8 cellular contexts compared by ENCODE assay signal in genomic region chr1:150578278-150579109, GRCh38. TPM values are rescaled to one million over a fixed set of nuclear protein-coding genes. Genes with fewer than 3 reads are reported as not detected.
DNase-seq lines count a peak whose midpoint lies in the region; ATAC-seq and TF ChIP-seq lines count a peak whose summit lies in the region.

No MANE protein-coding gene starts in this region.

- H3K27me3 ChIP-seq in HCT116 (ENCODE audit: insufficient read depth, low read length) (no peaks in the 10 kb centered on the region), uterus (no peaks in the 10 kb centered on the region)

- H3K27me3 Mint-ChIP-seq in CD14-positive monocyte (ENCODE audit: low read depth in 3 of 3) (peaks cover 0 to 11% (median 2%) of the 10 kb centered on the region in 3 donors), neural crest cell (ENCODE audit: low read depth) (peaks cover 11% of the 10 kb centered on the region)
- peaks cover 2% of the 10 kb centered on the region for H3K27me3 Mint-ChIP-seq in activated T-helper 1 cell treated with anti-CD3 and anti-CD28 coated beads, Interleukin-12 subunit alpha, Interleukin-12 subunit beta, Interleukin-2, Interleukin-4 antibody, amounts not matched to agents 30 ng/mL and 10 ng/mL and 1 ng/mL, durations not matched to agents 14 hours and 24 hours and 36 hours (ENCODE audit: insufficient read depth)

- BruUV-seq in HCT116 (replicated peaks; lab: Mats Ljungman, UMichigan), result TSS peak; percentile 45

- H3K27ac ChIP-seq in HCT116 (ENCODE audit: low read depth, low read length) (peak overlapping the region; percentile 92), uterus (peak overlapping the region; percentile 99)

- POLR2A ChIA-PET in HCT116 (lab: Charles Lee), result interaction anchor here (0.7 to 3.4 kb wide), 11 partner anchors 8 to 114 kb away, joined by 3 to 41 read pairs (median 17); partner anchors contain the start of gene ENSA

- H2AFZ ChIP-seq in HCT116 (ENCODE audit: low read depth, low read length, poor library complexity, severe bottlenecking), result no peak overlapping the region

- H3K9me3 Mint-ChIP-seq in CD14-positive monocyte (peaks cover 5 to 18% (median 12%) of the 10 kb centered on the region in 7 donors), neural crest cell (no peaks in the 10 kb centered on the region)
- no peaks in the 10 kb centered on the region for H3K9me3 Mint-ChIP-seq in activated T-helper 1 cell treated with anti-CD3 and anti-CD28 coated beads, Interleukin-12 subunit alpha, Interleukin-12 subunit beta, Interleukin-2, Interleukin-4 antibody, amounts not matched to agents 30 ng/mL and 10 ng/mL and 1 ng/mL, durations not matched to agents 14 hours and 24 hours and 36 hours

- peak overlapping the region; percentile 71 to 80 for H3K4me3 ChIP-seq in HCT116 (replicated peaks in 1 of 2; ENCODE audit: low read depth in 1 of 2, low read length in 2 of 2)
- peak overlapping the region; percentile 95 for H3K4me3 ChIP-seq in fibroblast of villous mesenchyme (ENCODE audit: low read depth, low read length)
- H3K4me3 ChIP-seq in uterus, result peak overlapping the region; percentile 61 to 99

- intact Hi-C loops in CD14-positive monocyte (cut with micrococcal nuclease) (loop anchor here (2.0 to 5.0 kb wide), 3 partner anchors 34 to 50 kb away; partner anchors contain the start of gene ENSA (in 1 of the 2)), HCT116 (cut with micrococcal nuclease) (loop anchor here (2.0 to 5.0 kb wide), 3 partner anchors 42 to 399 kb away; partner anchors contain the start of gene ENSA), uterus (cut with DNase I; ENCODE audit: low total_unique reads) (no loop called here)
- intact Hi-C loops in activated T-helper 1 cell treated with anti-CD3 and anti-CD28 coated beads, Interleukin-12 subunit alpha, Interleukin-12 subunit beta, Interleukin-2, Interleukin-4 antibody, amounts not matched to agents 30 ng/mL and 10 ng/mL and 1 ng/mL, durations not matched to agents 14 hours and 24 hours and 36 hours (cut with micrococcal nuclease), result loop anchor here (1.0 kb wide), 5 partner anchors 11 to 298 kb away; partner anchors contain the start of genes ARNT and ENSA

- RAD21 ChIA-PET in HCT116 (lab: Charles Lee; ENCODE audit: low non-redundant PET in 1 of 2, low total read pairs in 2 of 2, uncharacterized antibody in 2 of 2, unreplicated experiment in 2 of 2), result interaction anchor here in 1 of 2 experiments (0.6 kb wide), 1 partner anchor 114 kb away, joined by 4 read pairs; no protein-coding TSS in a partner anchor

- H3K79me2 ChIP-seq in HCT116 (ENCODE audit: insufficient read depth, low read length), result peaks cover 68% of the 10 kb centered on the region

- no peak for TF ChIP-seq CTCF in CD14-positive monocyte (IDR thresholded peaks at IDR 0.05)
- TF ChIP-seq CTCF in HCT116 (IDR thresholded peaks at IDR 0.05 in 2 of 3, conservative IDR thresholded peaks at IDR 0.05 in 1 of 3; ENCODE audit: borderline replicate concordance in 1 of 3, insufficient read depth in 1 of 3, low read depth in 2 of 3, low read length in 2 of 3), result no peak
- TF ChIP-seq CTCF in fibroblast of villous mesenchyme (IDR thresholded peaks at IDR 0.05; ENCODE audit: insufficient read depth, low read depth, low read length), result no peak
- TF ChIP-seq CTCF in neural crest cell (conservative IDR thresholded peaks at IDR 0.05), result no peak
- TF ChIP-seq CTCF in uterus (IDR thresholded peaks at IDR 0.05), result no peak

- peak overlapping the region; percentile 86 for H3K9ac ChIP-seq in HCT116 (ENCODE audit: low read length)

- H3K27ac Mint-ChIP-seq in CD14-positive monocyte (peak overlapping the region; percentile 97 to 99 (median 98)), neural crest cell (ENCODE audit: unreplicated experiment) (peak overlapping the region; percentile 99)
- peak overlapping the region; percentile 97 for H3K27ac Mint-ChIP-seq in activated T-helper 1 cell treated with anti-CD3 and anti-CD28 coated beads, Interleukin-12 subunit alpha, Interleukin-12 subunit beta, Interleukin-2, Interleukin-4 antibody, amounts not matched to agents 30 ng/mL and 10 ng/mL and 1 ng/mL, durations not matched to agents 14 hours and 24 hours and 36 hours

- CTCF ChIA-PET in HCT116 (lab: Charles Lee), result interaction anchor here (1.7 kb wide), 1 partner anchor 27 kb away, joined by 4 read pairs; no protein-coding TSS in a partner anchor

- H3K4me1 ChIP-seq in HCT116 (ENCODE audit: control insufficient read depth in 1 of 2, insufficient read depth in 2 of 2, low read length in 2 of 2) (peaks cover 26 to 52% of the 10 kb centered on the region in 2 experiments), uterus (peaks cover 7% of the 10 kb centered on the region in 2 donors)

- H3K4me1 Mint-ChIP-seq in CD14-positive monocyte, result peaks cover 51% of the 10 kb centered on the region
- peaks cover 35% of the 10 kb centered on the region for H3K4me1 Mint-ChIP-seq in activated T-helper 1 cell treated with anti-CD3 and anti-CD28 coated beads, Interleukin-12 subunit alpha, Interleukin-12 subunit beta, Interleukin-2, Interleukin-4 antibody, amounts not matched to agents 30 ng/mL and 10 ng/mL and 1 ng/mL, durations not matched to agents 14 hours and 24 hours and 36 hours (ENCODE audit: low read depth)
- peaks cover 53% of the 10 kb centered on the region for H3K4me1 Mint-ChIP-seq in neural crest cell

- peak; percentile 5 for ATAC-seq in HCT116
- no peak for ATAC-seq in HG03108 (IDR thresholded peaks at IDR 0.05; ENCODE audit: unreplicated experiment)

- H3K4me3 Mint-ChIP-seq in CD14-positive monocyte (peak overlapping the region; percentile 96 to 99), neural crest cell (peak overlapping the region; percentile 98)
- H3K4me3 Mint-ChIP-seq in activated T-helper 1 cell treated with anti-CD3 and anti-CD28 coated beads, Interleukin-12 subunit alpha, Interleukin-12 subunit beta, Interleukin-2, Interleukin-4 antibody, amounts not matched to agents 30 ng/mL and 10 ng/mL and 1 ng/mL, durations not matched to agents 14 hours and 24 hours and 36 hours, result peak overlapping the region; percentile 95

- H3K36me3 ChIP-seq in HCT116 (ENCODE audit: control insufficient read depth in 1 of 2, insufficient read depth in 2 of 2, low read length in 2 of 2) (peaks cover 35 to 50% of the 10 kb centered on the region in 2 experiments), uterus (no peaks in the 10 kb centered on the region)

- peak; percentile 75 for DNase-seq in CD14-positive monocyte (ENCODE audit: low spot score)
- no peak for DNase-seq in HCT116 (ENCODE audit: low read depth, low spot score)
- peak; percentile 58 to 83 for DNase-seq in NCI-H526 (lab: John Stamatoyannopoulos, UW)
- DNase-seq in activated T-helper 1 cell treated with anti-CD3 and anti-CD28 coated beads, Interleukin-12 subunit alpha, Interleukin-12 subunit beta, Interleukin-2, Interleukin-4 antibody, amounts not matched to agents 30 ng/mL and 10 ng/mL and 1 ng/mL, durations not matched to agents 14 hours and 24 hours and 36 hours (ENCODE audit: low spot score), result peak; percentile 52
- peak; percentile 88 for DNase-seq in fibroblast of villous mesenchyme (ENCODE audit: low read depth)
- DNase-seq in neural crest cell (ENCODE audit: low read depth, low spot score), result no peak
- peak; percentile 66 to 82 for DNase-seq in uterus

- H4K20me1 ChIP-seq in HCT116 (ENCODE audit: insufficient read depth), result peaks cover 48% of the 10 kb centered on the region

- peak overlapping the region; percentile 86 for H3K4me2 ChIP-seq in HCT116 (ENCODE audit: low read length)

- H3K36me3 Mint-ChIP-seq in CD14-positive monocyte, result peaks cover 49 to 57% of the 10 kb centered on the region in 2 donors
- H3K36me3 Mint-ChIP-seq in activated T-helper 1 cell treated with anti-CD3 and anti-CD28 coated beads, Interleukin-12 subunit alpha, Interleukin-12 subunit beta, Interleukin-2, Interleukin-4 antibody, amounts not matched to agents 30 ng/mL and 10 ng/mL and 1 ng/mL, durations not matched to agents 14 hours and 24 hours and 36 hours (ENCODE audit: low read depth), result peaks cover 55% of the 10 kb centered on the region
- H3K36me3 Mint-ChIP-seq in neural crest cell (ENCODE audit: low read depth), result peaks cover 40% of the 10 kb centered on the region

- H3K9me2 ChIP-seq in HCT116 (ENCODE audit: insufficient read depth), result no peaks in the 10 kb centered on the region

- TF ChIP-seq POLR2A in HCT116 (IDR thresholded peaks at IDR 0.05; ENCODE audit: borderline replicate concordance, extremely low read depth, insufficient read depth, insufficient read length) (no peak), uterus (IDR thresholded peaks at IDR 0.05) (peak; percentile 39 to 73)

- no peak for TF ChIP-seq RAD21 in HCT116 (IDR thresholded peaks at IDR 0.05; ENCODE audit: low read depth)

- H3K9me3 ChIP-seq in HCT116 (ENCODE audit: control insufficient read depth in 1 of 2, insufficient read depth in 1 of 2, low read depth in 1 of 2, low read length in 2 of 2), result no peaks in the 10 kb centered on the region
- H3K9me3 ChIP-seq in uterus, result no peaks in the 10 kb centered on the region

RNA-seq across cellular contexts. Expression of gene MCL1, which starts 0.9 kb away (rescaled TPM):
- polyA plus RNA-seq in CD14-positive monocyte, result 100 to 1,000 TPM; 287 to 301 TPM
- 146 TPM for total RNA-seq in HCT116 (2021; ENCODE audit: unreplicated experiment)
- 91.8 and 97.3 TPM in 2 replicates for polyA plus RNA-seq in HCT116 (2012)
- 311 and 317 TPM in 2 replicates for total RNA-seq in activated T-helper 1 cell treated with anti-CD3 and anti-CD28 coated beads, Interleukin-12 subunit alpha, Interleukin-12 subunit beta, Interleukin-2, Interleukin-4 antibody, amounts not matched to agents 30 ng/mL and 10 ng/mL and 1 ng/mL, durations not matched to agents 14 hours and 24 hours and 36 hours
- 218 and 272 TPM in 2 replicates for total RNA-seq in fibroblast of villous mesenchyme
- 179 and 186 TPM in 2 replicates for total RNA-seq in neural crest cell
- 100 to 1,000 TPM; 125 to 266 (median 207) TPM for total RNA-seq in uterus

RNA-seq across cellular contexts. Expression of gene ADAMTSL4, which starts 29.3 kb away (rescaled TPM):
- polyA plus RNA-seq in CD14-positive monocyte, result 1 to 10 TPM; 2.5 to 2.8 TPM
- 4.3 TPM for total RNA-seq in HCT116 (2021; ENCODE audit: unreplicated experiment)
- 2.5 and 4.3 TPM in 2 replicates for polyA plus RNA-seq in HCT116 (2012)
- 1.2 and 1.3 TPM in 2 replicates for total RNA-seq in activated T-helper 1 cell treated with anti-CD3 and anti-CD28 coated beads, Interleukin-12 subunit alpha, Interleukin-12 subunit beta, Interleukin-2, Interleukin-4 antibody, amounts not matched to agents 30 ng/mL and 10 ng/mL and 1 ng/mL, durations not matched to agents 14 hours and 24 hours and 36 hours
- 2.9 and 8.6 TPM in 2 replicates for total RNA-seq in fibroblast of villous mesenchyme
- 0.32 and 0.44 TPM in 2 replicates for total RNA-seq in neural crest cell
- 100 to 1,000 TPM in 1 of 4 donors, 10 to 100 TPM in 3; 15.9 to 133 (median 35.4) TPM for total RNA-seq in uterus

RNA-seq across cellular contexts. Expression of gene ENSA, which starts 50.9 kb away (rescaled TPM):
- 10 to 100 TPM; 38.5 to 40.3 TPM for polyA plus RNA-seq in CD14-positive monocyte
- total RNA-seq in HCT116 (2021; ENCODE audit: unreplicated experiment), result 130 TPM
- polyA plus RNA-seq in HCT116 (2012), result 73.2 and 101 TPM in 2 replicates
- total RNA-seq in activated T-helper 1 cell treated with anti-CD3 and anti-CD28 coated beads, Interleukin-12 subunit alpha, Interleukin-12 subunit beta, Interleukin-2, Interleukin-4 antibody, amounts not matched to agents 30 ng/mL and 10 ng/mL and 1 ng/mL, durations not matched to agents 14 hours and 24 hours and 36 hours, result 282 and 285 TPM in 2 replicates
- total RNA-seq in fibroblast of villous mesenchyme, result 76.3 and 78.6 TPM in 2 replicates
- 177 TPM in 2 replicates for total RNA-seq in neural crest cell
- 100 to 1,000 TPM; 122 to 224 (median 130) TPM for total RNA-seq in uterus

Comparison
In these comparisons a context has a peak if more than half of its experiments do, and no peak if none do; other contexts are left out.
1. DNase-seq: peak in CD14-positive monocyte (single experiment), NCI-H526 (2 of 2), activated T-helper 1 cell treated with anti-CD3 and anti-CD28 coated beads, Interleukin-12 subunit alpha, Interleukin-12 subunit beta, Interleukin-2, Interleukin-4 antibody, amounts not matched to agents 30 ng/mL and 10 ng/mL and 1 ng/mL, durations not matched to agents 14 hours and 24 hours and 36 hours (single experiment), fibroblast of villous mesenchyme (single experiment) and uterus (2 of 2); none in HCT116 (single experiment) and neural crest cell (single experiment).
2. Peak in every context shown above with its lines, with median percentiles within 50 percentile points of each other: H3K27ac Mint-ChIP-seq, H3K4me3 Mint-ChIP-seq and H3K4me3 ChIP-seq.